Comparison of ENCODE assay signal across 8 cellular contexts in the genomic region with DNA sequence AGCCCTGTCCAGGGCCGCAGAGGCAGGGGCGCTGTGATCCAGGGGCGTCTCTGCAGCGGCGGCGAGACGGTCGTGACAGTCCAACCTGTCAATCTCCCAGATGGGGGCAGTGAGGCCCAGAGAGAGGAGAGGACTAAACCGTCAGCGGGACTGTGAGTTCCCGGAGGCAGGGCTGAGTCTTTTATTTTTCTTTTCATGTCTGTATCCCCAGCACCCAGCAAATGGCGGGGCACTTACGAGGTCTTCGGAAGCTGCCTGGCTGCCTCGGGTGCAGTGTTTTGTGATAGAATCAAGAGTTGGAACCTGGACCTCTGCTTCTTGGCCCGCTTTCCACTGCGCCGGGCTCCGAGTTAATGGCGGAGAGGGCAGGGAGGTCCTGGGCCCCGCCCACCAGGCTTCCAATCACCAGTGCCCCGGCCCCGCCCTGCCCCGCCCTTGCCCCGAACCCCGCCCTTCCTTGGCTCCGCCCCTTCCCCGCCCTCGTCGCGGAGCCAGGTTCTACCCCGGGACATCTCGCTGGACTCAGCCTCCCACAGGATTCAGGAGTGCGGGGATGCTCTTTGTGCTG. TPM values are rescaled to one million over a fixed set of nuclear protein-coding genes. Genes with fewer than 3 reads are reported as not detected.
DNase-seq lines count a peak whose midpoint lies in the region; ATAC-seq and TF ChIP-seq lines count a peak whose summit lies in the region.

No MANE protein-coding gene starts in this region.

- 1 to 2% methylated on average over 26 to 34 of the region's 34 CpGs for WGBS in lung, 2 donors

- H3K9me3 ChIP-seq in duodenal mucosa (ENCODE audit: control insufficient read depth in 1 of 2, low read length in 2 of 2) (no peaks in the 10 kb centered on the region), lung (ENCODE audit: control insufficient read depth in 2 of 2, insufficient read depth in 1 of 2, low read length in 1 of 2) (no peaks in the 10 kb centered on the region)

- H3K27ac ChIP-seq in duodenal mucosa (ENCODE audit: low read depth, low read length), result peak overlapping the region; percentile 96
- peak overlapping the region; percentile 15 to 85 for H3K27ac ChIP-seq in lung (ENCODE audit: low read depth in 1 of 2, low read length in 1 of 2)

- peak overlapping the region; percentile 72 to 82 for H3K9ac ChIP-seq in duodenal mucosa (ENCODE audit: low read depth in 1 of 2, low read length in 2 of 2)

- H3K4me3 ChIP-seq in AG09309 (ENCODE audit: control insufficient read depth, low read depth, low read length) (peak overlapping the region; percentile 70), duodenal mucosa (ENCODE audit: low read depth in 1 of 2, low read length in 2 of 2) (peak overlapping the region; percentile 81 to 91), lung (peak overlapping the region; percentile 36)

- H3K27me3 ChIP-seq in duodenal mucosa (ENCODE audit: control insufficient read depth in 1 of 2, insufficient read depth in 2 of 2, low read length in 2 of 2) (no peaks in the 10 kb centered on the region), lung (ENCODE audit: control insufficient read depth, insufficient read depth) (no peaks in the 10 kb centered on the region)

- H3K4me1 ChIP-seq in duodenal mucosa (ENCODE audit: control insufficient read depth in 1 of 2, insufficient read depth in 2 of 2, low read length in 2 of 2), result peaks cover 21 to 26% of the 10 kb centered on the region in 2 donors
- H3K4me1 ChIP-seq in lung (ENCODE audit: control insufficient read depth in 2 of 2, insufficient read depth in 2 of 2, low read length in 2 of 2), result peaks cover 0 to 12% of the 10 kb centered on the region in 2 donors

- TF ChIP-seq CTCF in AG09309 (IDR thresholded peaks at IDR 0.05; ENCODE audit: control insufficient read depth, insufficient read depth, low read depth, low read length, missing control alignments) (no peak), lung (IDR thresholded peaks at IDR 0.05; ENCODE audit: control extremely low read depth, extremely low read depth) (no peak)

- ATAC-seq in GM18909 (IDR thresholded peaks at IDR 0.05; ENCODE audit: poor library complexity, unreplicated experiment) (peak; percentile 82), HG03135 (IDR thresholded peaks at IDR 0.05; ENCODE audit: unreplicated experiment) (peak; percentile 80), lung (ENCODE audit: insufficient read depth, low FRiP score) (peak; percentile 92)

- H3K36me3 ChIP-seq in duodenal mucosa (ENCODE audit: control insufficient read depth in 1 of 2, insufficient read depth in 2 of 2, low read length in 2 of 2) (no peaks in the 10 kb centered on the region), lung (ENCODE audit: control insufficient read depth in 2 of 2, insufficient read depth in 2 of 2, low read length in 2 of 2) (no peaks in the 10 kb centered on the region)

- DNase-seq in AG09309 (ENCODE audit: low read depth), result no peak
- peak; percentile 2 for DNase-seq in NCI-H524 treated with DMSO at 0.1 percent for 48 hours (lab: John Stamatoyannopoulos, UW)
- DNase-seq in activated CD4-positive, alpha-beta T cell treated with anti-CD3 and anti-CD28 coated beads, Interleukin-2, amount 50 U/mL, for 4 hours, result peak; percentile 70 to 71
- peak; percentile 90 for DNase-seq in lung (ENCODE audit: low spot score)
- peak; percentile 28 to 73 (median 52) for DNase-seq in stimulated activated CD4-positive, alpha-beta T cell treated with anti-CD3 and anti-CD28 coated beads, TNF-alpha, amount 100 ng/mL, for 1 hour (ENCODE audit: low read depth in 3 of 3, low spot score in 1 of 3)

RNA-seq across cellular contexts. Expression of a gene that starts 35.3 kb away (rescaled TPM):
- 10 to 100 TPM; 13.9 to 30.1 TPM for total RNA-seq in lung
- 10 to 100 TPM; 28.5 to 39.1 TPM for polyA plus RNA-seq in lung

RNA-seq across cellular contexts. Expression of a gene that starts 59.9 kb away (rescaled TPM):
- total RNA-seq in lung, result 10 to 100 TPM; 19.1 to 22.9 TPM
- 10 to 100 TPM; 10.7 to 16.1 TPM for polyA plus RNA-seq in lung

Comparison
In these comparisons a context has a peak if more than half of its experiments do, and no peak if none do; other contexts are left out.
1. H3K4me3 ChIP-seq: peak in every context shown above with its lines; median percentile 86 in duodenal mucosa; 70 in AG09309; 36 in lung.